Comparison of ENCODE assay signal across 8 cellular contexts in the genomic region with DNA sequence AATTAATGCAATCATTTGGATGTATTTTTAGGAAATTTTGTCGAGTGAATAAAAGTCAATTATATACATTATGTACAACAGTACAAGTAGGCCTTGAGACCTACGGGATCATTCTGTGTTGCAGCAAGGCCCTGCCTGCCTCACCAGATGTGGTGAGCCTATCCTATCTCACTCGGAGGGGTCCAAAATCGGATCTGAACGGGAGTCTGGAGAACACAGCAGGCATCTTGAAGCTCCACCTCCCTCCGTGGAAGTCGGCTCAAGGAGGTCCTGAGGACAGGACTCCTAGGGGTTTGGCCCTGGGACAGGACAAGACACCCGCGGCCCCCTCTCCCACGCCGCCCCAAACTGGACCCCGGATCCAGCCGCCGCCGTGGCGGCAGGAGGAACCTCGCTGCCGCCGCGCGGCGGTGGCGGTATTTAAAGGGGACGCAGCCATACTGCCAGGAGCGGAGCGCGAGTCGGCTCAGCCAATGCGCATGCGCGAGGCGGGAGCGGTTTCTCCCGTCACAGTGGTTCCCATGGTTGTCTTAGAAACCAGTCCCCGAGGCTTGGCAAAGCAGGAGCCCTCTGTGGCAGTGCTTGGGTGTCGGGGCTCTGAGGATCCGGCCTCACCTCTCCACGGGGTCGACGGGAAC.
A peak's percentile ranks its signal among the peaks of the same experiment; 100 is the strongest.
DNase-seq lines count a peak whose midpoint lies in the region; ATAC-seq, FAIRE-seq and TF ChIP-seq lines count a peak whose summit lies in the region.
"Not testable (repeated sequence)": the region's sequence is repeated elsewhere in the genome, so short reads cannot be mapped to it uniquely, and the experiment has no call there.

No MANE protein-coding gene starts in this region.

- intact Hi-C loops in adrenal gland (cut with DNase I); HepG2 (cut with micrococcal nuclease; ENCODE audit: unreplicated experiment): not testable (repeated sequence)

- ATAC-seq in GM18868 (IDR thresholded peaks at IDR 0.05; ENCODE audit: unreplicated experiment) (peak; percentile 78), HG02588 (IDR thresholded peaks at IDR 0.05; ENCODE audit: unreplicated experiment) (peak; percentile 87), HG03565 (IDR thresholded peaks at IDR 0.05; ENCODE audit: unreplicated experiment) (peak; percentile 75), HepG2 (peak; percentile 79)
- ATAC-seq in thoracic aorta (ENCODE audit: insufficient number of reproducible peaks, low FRiP score, low read depth), result not testable (repeated sequence)

- not testable (repeated sequence) for TF ChIP-seq POLR2A in adrenal gland (IDR thresholded peaks at IDR 0.05); HepG2 (IDR thresholded peaks at IDR 0.05; ENCODE audit: insufficient read depth in 1 of 2, low read depth in 2 of 2, low read length in 2 of 2)

- BruUV-seq in HepG2 (replicated peaks; lab: Mats Ljungman, UMichigan), result not testable (repeated sequence)

- H4K20me1 ChIP-seq in HepG2 (ENCODE audit: insufficient read depth, low read length), result not testable (repeated sequence)

- not testable (repeated sequence) for TF ChIP-seq EP300 in HepG2 (IDR thresholded peaks at IDR 0.05; ENCODE audit: low read depth in 2 of 2, low read length in 2 of 2); HepG2 (CRISPR knock-in tag; IDR thresholded peaks at IDR 0.05; ENCODE audit: borderline replicate concordance)

- peak; percentile 91 for DNase-seq in activated CD4-positive, alpha-beta memory T cell treated with anti-CD3 and anti-CD28 coated beads, Interleukin-2, amount 10 ng/mL, durations not matched to agents 7 days and 5 days
- DNase-seq in adrenal gland, result peak; percentile 84 to 98 (median 87)
- not testable (repeated sequence) for DNase-seq in HepG2 (ENCODE audit: low spot score)
- peak; percentile 62 to 68 for DNase-seq in stimulated activated CD4-positive, alpha-beta T cell treated with anti-CD3 and anti-CD28 coated beads, Interleukin-1b, Interleukin-23, amount 100 ng/mL, for 1 hour (ENCODE audit: low read depth in 2 of 2)
- DNase-seq in thoracic aorta (ENCODE audit: low spot score), result peak; percentile 24

- H3K4me1 Mint-ChIP-seq in activated CD4-positive, alpha-beta memory T cell treated with anti-CD3 and anti-CD28 coated beads, Interleukin-2, amount 10 ng/mL, durations not matched to agents 7 days and 5 days, result not testable (repeated sequence)

- not testable (repeated sequence) for H3K27me3 ChIP-seq in adrenal gland; HepG2 (ENCODE audit: control insufficient read depth in 1 of 2, insufficient read depth in 2 of 2, low read length in 2 of 2); thoracic aorta (replicated peaks; ENCODE audit: insufficient read depth)

- H3K36me3 Mint-ChIP-seq in activated CD4-positive, alpha-beta memory T cell treated with anti-CD3 and anti-CD28 coated beads, Interleukin-2, amount 10 ng/mL, durations not matched to agents 7 days and 5 days (ENCODE audit: low read depth), result not testable (repeated sequence)

- not testable (repeated sequence) for H3K27ac Mint-ChIP-seq in activated CD4-positive, alpha-beta memory T cell treated with anti-CD3 and anti-CD28 coated beads, Interleukin-2, amount 10 ng/mL, durations not matched to agents 7 days and 5 days

- POLR2A ChIA-PET in activated CD4-positive, alpha-beta memory T cell treated with anti-CD3 and anti-CD28 coated beads, Interleukin-2, amount 10 ng/mL, durations not matched to agents 7 days and 5 days (lab: Charles Lee); HepG2 (lab: Yijun Ruan, JAX): not testable (repeated sequence)

- H3K27me3 Mint-ChIP-seq in activated CD4-positive, alpha-beta memory T cell treated with anti-CD3 and anti-CD28 coated beads, Interleukin-2, amount 10 ng/mL, durations not matched to agents 7 days and 5 days, result not testable (repeated sequence)

- FAIRE-seq in HepG2 (lab: Jason Lieb, UNC), result not testable (repeated sequence)

- not testable (repeated sequence) for H3K9ac ChIP-seq in HepG2 (ENCODE audit: insufficient read depth, low read depth, low read length)

- not testable (repeated sequence) for H3K4me2 ChIP-seq in HepG2 (ENCODE audit: low read depth, low read length)

- not testable (repeated sequence) for H3K79me2 ChIP-seq in HepG2 (ENCODE audit: insufficient read depth, low read length)

- CTCF ChIA-PET in activated CD4-positive, alpha-beta memory T cell treated with anti-CD3 and anti-CD28 coated beads, Interleukin-2, amount 10 ng/mL, durations not matched to agents 7 days and 5 days (lab: Charles Lee); HepG2 (lab: Yijun Ruan, JAX; ENCODE audit: low intra/inter-chr PET ratio, low total read pairs): not testable (repeated sequence)

- not testable (repeated sequence) for TF ChIP-seq RAD21 in HepG2 (CRISPR knock-in tag; IDR thresholded peaks at IDR 0.05)

- not testable (repeated sequence) for H3K4me1 ChIP-seq in adrenal gland (replicated peaks in 1 of 2); HepG2 (ENCODE audit: insufficient read depth, low read length); thoracic aorta (ENCODE audit: control insufficient read depth in 1 of 2, low read depth in 2 of 2)

- TF ChIP-seq CTCF in adrenal gland (IDR thresholded peaks at IDR 0.05); HepG2 (CRISPR knock-in tag; IDR thresholded peaks at IDR 0.05); thoracic aorta (IDR thresholded peaks at IDR 0.05): not testable (repeated sequence)

- H3K27ac ChIP-seq in adrenal gland; HepG2 (ENCODE audit: extremely low read length, insufficient read depth, low read length): not testable (repeated sequence)
- H3K27ac ChIP-seq in thoracic aorta, result peak overlapping the region in 1 of 2 donors; percentile 49

- H3K9me3 ChIP-seq in adrenal gland (replicated peaks in 1 of 3); HepG2 (ENCODE audit: low read length); thoracic aorta: not testable (repeated sequence)

- H3K9me3 Mint-ChIP-seq in activated CD4-positive, alpha-beta memory T cell treated with anti-CD3 and anti-CD28 coated beads, Interleukin-2, amount 10 ng/mL, durations not matched to agents 7 days and 5 days, result not testable (repeated sequence)

- H3K4me3 ChIP-seq in adrenal gland, result peak overlapping the region in 2 of 4 donors; percentile 32
- not testable (repeated sequence) for H3K4me3 ChIP-seq in HepG2 (replicated peaks in 1 of 3; ENCODE audit: insufficient read depth in 1 of 3, low read depth in 2 of 3, low read length in 3 of 3)
- H3K4me3 ChIP-seq in thoracic aorta, result peak overlapping the region; percentile 67

- not testable (repeated sequence) for H3K4me3 Mint-ChIP-seq in activated CD4-positive, alpha-beta memory T cell treated with anti-CD3 and anti-CD28 coated beads, Interleukin-2, amount 10 ng/mL, durations not matched to agents 7 days and 5 days

- in situ Hi-C loops in HepG2 (cut with HindIII; ENCODE audit: extremely low pct_ligation_motif_present, low pct_unique_long_range_greater_than_20kb), result not testable (repeated sequence)

- H2AFZ ChIP-seq in HepG2 (ENCODE audit: low read length), result not testable (repeated sequence)

- 0 to 1% (median 0%) methylated on average over 11 to 13 of the region's 40 CpGs; no CpG with 5 or more reads in 1 of the 4 donors for WGBS in adrenal gland, 4 donors
- WGBS in HepG2 (ENCODE audit: low lambda C conversion rate), result 10% methylated on average over 8 of the region's 40 CpGs

- H3K36me3 ChIP-seq in adrenal gland (replicated peaks in 1 of 2); HepG2 (replicated peaks in 1 of 2; ENCODE audit: control insufficient read depth in 1 of 2, insufficient read depth in 2 of 2, low read length in 2 of 2); thoracic aorta: not testable (repeated sequence)

TF ChIP-seq in HepG2, 621 proteins besides CTCF, POLR2A, EP300 and RAD21 (continues in another document):
- TF ChIP-seq MXD3 (CRISPR knock-in tag; IDR thresholded peaks at IDR 0.05) (0 out of 2 replicates have a peak, but pooled peaks have one; percentile 48), KMT2B (CRISPR knock-in tag; IDR thresholded peaks at IDR 0.05) (peak; percentile 34; the same call in 1 of the 2 replicates), GABPB1 (CRISPR knock-in tag; IDR thresholded peaks at IDR 0.05) (peak; percentile 31; the same call in 1 of the 2 replicates), TFDP2 (CRISPR knock-in tag; IDR thresholded peaks at IDR 0.05) (peak; percentile 69), SAP130 (CRISPR knock-in tag; IDR thresholded peaks at IDR 0.05; ENCODE audit: low read depth) (peak; percentile 36; the same call in 1 of the 2 replicates), RFX3 (CRISPR knock-in tag; IDR thresholded peaks at IDR 0.05) (0 out of 2 replicates have a peak, but pooled peaks have one; percentile 42), ERF (CRISPR knock-in tag; IDR thresholded peaks at IDR 0.05) (peak; percentile 43; the same call in 1 of the 2 replicates)
- TF ChIP-seq, protein P1, sequence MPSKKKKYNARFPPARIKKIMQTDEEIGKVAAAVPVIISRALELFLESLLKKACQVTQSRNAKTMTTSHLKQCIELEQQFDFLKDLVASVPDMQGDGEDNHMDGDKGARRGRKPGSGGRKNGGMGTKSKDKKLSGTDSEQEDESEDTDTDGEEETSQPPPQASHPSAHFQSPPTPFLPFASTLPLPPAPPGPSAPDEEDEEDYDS (CRISPR knock-in tag; IDR thresholded peaks at IDR 0.05), result peak; percentile 66
